In genomic region chr20:53364617-53365016, GRCh38 we compare ENCODE assay signal across 1 cellular context.
TF ChIP-seq lines count a peak whose summit lies in the region.

No MANE protein-coding gene starts in this region.

TF ChIP-seq in HepG2, 621 proteins besides CTCF, POLR2A, EP300 and RAD21 (continued from another document):
- no peak for TF ChIP-seq PRDM4 (CRISPR knock-in tag; IDR thresholded peaks at IDR 0.05; ENCODE audit: borderline replicate concordance)
- TF ChIP-seq ZNF572 (CRISPR knock-in tag; IDR thresholded peaks at IDR 0.05): no peak
TF ChIP-seq in HepG2: peak in this region for 0.
